Comparison of ENCODE assay signal across 26 cellular contexts in genomic region chr11:70328556-70328955, GRCh38.
"Had no signal": no experiment of that assay in that cellular context is flagged by ENCODE, and none has a peak within 500 bp of the region (broad histone marks: within the 10 kb centered on the region; RNA-seq: fewer than 3 reads in every experiment).

No MANE protein-coding gene starts in this region.

- H3K27ac ChIP-seq: ascending aorta, KMS-11 had no signal

- H3K4me1 ChIP-seq: ascending aorta had no signal

- DNase-seq: activated B cell treated with CpG ODN at 0.5 μM for 24 hours; activated CD4-positive, alpha-beta T cell treated with anti-CD3 and anti-CD28 coated beads for 1 hour; activated CD4-positive, alpha-beta T cell treated with anti-CD3 and anti-CD28 coated beads, Interleukin-2, amount 10 ng/mL, durations not matched to agents 24 days and 14 days; activated CD4-positive, alpha-beta T cell treated with anti-CD3 and anti-CD28 coated beads, Interleukin-2, amount 50 U/mL, for 48 hours; activated effector memory CD4-positive, alpha-beta T cell treated with anti-CD3 and anti-CD28 coated beads, Interleukin-2, amount 50 U/mL, for 16 hours; activated naive CD4-positive, alpha-beta T cell treated with Interleukin-2 at 50 U/mL for 16 hours; activated naive CD8-positive, alpha-beta T cell treated with anti-CD3 and anti-CD28 coated beads, Interleukin-2, amount 50 U/mL, for 24 hours; activated T-cell treated with anti-CD3 and anti-CD28 coated beads, Interleukin-2, amount 50 U/mL, for 4 hours; amniotic stem cell; MV-4-11; NCI-H1092 treated with DMSO at 0.1 percent for 48 hours; NCI-H1417 treated with DMSO at 0.1 percent for 48 hours; NCI-H1694 treated with DMSO at 0.1 percent for 48 hours; NCI-H2029 treated with DMSO at 0.1 percent for 48 hours; NCI-H345; NCI-H510A; NCI-H526 treated with DMSO at 0.1 percent for 48 hours; NK-92 treated with Interleukin-12 subunit alpha and Interleukin-12 subunit beta, amount 100 ng/mL, for 24 hours; PC-3; SHP77 treated with DMSO at 0.1 percent for 48 hours; T-helper 17 cell; T-helper 9 cell had no signal

- H3K9ac ChIP-seq: KMS-11 had no signal

- H3K9me3 Mint-ChIP-seq: activated B cell treated with CpG ODN at 0.5 μM for 24 hours; activated CD4-positive, alpha-beta T cell treated with anti-CD3 and anti-CD28 coated beads, Interleukin-2, amount 10 ng/mL, durations not matched to agents 24 days and 14 days; activated naive CD4-positive, alpha-beta T cell treated with anti-CD3 and anti-CD28 coated beads, Interleukin-2, amount 50 U/mL, for 72 hours; activated naive CD8-positive, alpha-beta T cell treated with anti-CD3 and anti-CD28 coated beads, Interleukin-2, amount 50 U/mL, for 24 hours; activated T-cell treated with anti-CD3 and anti-CD28 coated beads, Interleukin-2, amount 50 U/mL, for 4 hours; brain had no signal

- H3K4me3 Mint-ChIP-seq: activated B cell treated with CpG ODN at 0.5 μM for 24 hours; activated CD4-positive, alpha-beta T cell treated with anti-CD3 and anti-CD28 coated beads, Interleukin-2, amount 10 ng/mL, durations not matched to agents 24 days and 14 days; activated naive CD8-positive, alpha-beta T cell treated with anti-CD3 and anti-CD28 coated beads, Interleukin-2, amount 50 U/mL, for 24 hours; activated T-cell treated with anti-CD3 and anti-CD28 coated beads, Interleukin-2, amount 50 U/mL, for 4 hours; brain; T-helper 17 cell had no signal

- H3K4me2 ChIP-seq: KMS-11 had no signal

- H3K27ac Mint-ChIP-seq: activated B cell treated with CpG ODN at 0.5 μM for 24 hours; activated CD4-positive, alpha-beta T cell treated with anti-CD3 and anti-CD28 coated beads, Interleukin-2, amount 10 ng/mL, durations not matched to agents 24 days and 14 days; activated naive CD4-positive, alpha-beta T cell treated with anti-CD3 and anti-CD28 coated beads, Interleukin-2, amount 50 U/mL, for 72 hours; activated naive CD8-positive, alpha-beta T cell treated with anti-CD3 and anti-CD28 coated beads, Interleukin-2, amount 50 U/mL, for 24 hours; brain; T-helper 17 cell had no signal

- H3K4me3 ChIP-seq: ascending aorta had no signal

- H3K27me3 ChIP-seq: ascending aorta had no signal

- ATAC-seq: activated naive CD4-positive, alpha-beta T cell treated with anti-CD3 and anti-CD28 coated beads, Interleukin-2, amount 50 U/mL, for 72 hours; activated naive CD8-positive, alpha-beta T cell treated with anti-CD3 and anti-CD28 coated beads, Interleukin-2, amount 50 U/mL, for 24 hours; activated T-cell treated with anti-CD3 and anti-CD28 coated beads, Interleukin-2, amount 50 U/mL, for 4 hours; PC-3; T-helper 17 cell had no signal

- H3K9me3 ChIP-seq: ascending aorta had no signal

- H3K27me3 Mint-ChIP-seq: activated B cell treated with CpG ODN at 0.5 μM for 24 hours; activated CD4-positive, alpha-beta T cell treated with anti-CD3 and anti-CD28 coated beads, Interleukin-2, amount 10 ng/mL, durations not matched to agents 24 days and 14 days; activated naive CD8-positive, alpha-beta T cell treated with anti-CD3 and anti-CD28 coated beads, Interleukin-2, amount 50 U/mL, for 24 hours; brain; T-helper 17 cell had no signal
